ENCODE assay signal across 10 cellular contexts in genomic region chr14:36604757-36605505, GRCh38. TPM values are rescaled to one million over a fixed set of nuclear protein-coding genes. Genes with fewer than 3 reads are reported as not detected.
DNase-seq lines count a peak whose midpoint lies in the region; FAIRE-seq and TF ChIP-seq lines count a peak whose summit lies in the region.
"Had no signal": no experiment of that assay in that cellular context is flagged by ENCODE, and none has a peak within 500 bp of the region (broad histone marks: within the 10 kb centered on the region; RNA-seq: fewer than 3 reads in every experiment).

No MANE protein-coding gene starts in this region.

- no peaks in the 10 kb centered on the region for H3F3A ChIP-seq in OCI-LY1 (ENCODE audit: insufficient read depth, low read length)

- no peak overlapping the region for H2AFZ ChIP-seq in OCI-LY1 (ENCODE audit: low read length)

- H3K27ac ChIP-seq in OCI-LY1 (ENCODE audit: low read depth, low read length, poor library complexity, severe bottlenecking), result no peak overlapping the region
- H3K27ac ChIP-seq in kidney (ENCODE audit: low read depth in 2 of 2, low read length in 2 of 2), result no peak overlapping the region
- H3K27ac ChIP-seq: BLaER1 had no signal

- in situ Hi-C loops in T47D (cut with HindIII; ENCODE audit: low pct_unique_long_range_greater_than_20kb, low sequenced_read_pairs), result no loop called here

- H3K4me3 ChIP-seq in LNCaP clone FGC (ENCODE audit: low read depth, low read length) (no peak overlapping the region), OCI-LY1 (ENCODE audit: low read depth, low read length, poor library complexity, severe bottlenecking) (no peak overlapping the region), kidney (ENCODE audit: low read length in 2 of 2) (no peak overlapping the region)
- H3K4me3 ChIP-seq: BLaER1 had no signal

- DNase-seq in SIG-M5 treated with dmso at 0.1 percent for 504 hours (lab: John Stamatoyannopoulos, UW; ENCODE audit: unreplicated experiment) (peak; percentile 52), SIG-M5 (lab: John Stamatoyannopoulos, UW) (no peak), H4 (ENCODE audit: low spot score) (peak; percentile 67), LNCaP clone FGC (ENCODE audit: low read depth) (peak; percentile 79), T47D (ENCODE audit: low read depth in 1 of 2, low spot score in 1 of 2) (peak; percentile 69 to 94), kidney (no peak), superior temporal gyrus (ENCODE audit: extremely low spot score) (peak; percentile 92)

- no peaks in the 10 kb centered on the region for H3K27me3 ChIP-seq in OCI-LY1 (ENCODE audit: insufficient read depth, low read length)
- H3K27me3 ChIP-seq: BLaER1 had no signal

- no peaks in the 10 kb centered on the region for H3K79me2 ChIP-seq in OCI-LY1 (ENCODE audit: insufficient read depth, low read length)

- H3K4me1 ChIP-seq in OCI-LY1 (ENCODE audit: insufficient read depth, low read length, severe bottlenecking), result no peaks in the 10 kb centered on the region
- no peaks in the 10 kb centered on the region for H3K4me1 ChIP-seq in kidney (ENCODE audit: control insufficient read depth in 1 of 2, insufficient read depth in 1 of 2, low read depth in 1 of 2, low read length in 2 of 2)
- H3K4me1 ChIP-seq: BLaER1 had no signal

- H3K36me3 ChIP-seq in OCI-LY1 (ENCODE audit: insufficient read depth, low read length), result no peaks in the 10 kb centered on the region
- no peaks in the 10 kb centered on the region for H3K36me3 ChIP-seq in kidney (ENCODE audit: control insufficient read depth in 1 of 2, insufficient read depth in 2 of 2, low read length in 2 of 2)
- H3K36me3 ChIP-seq: BLaER1 had no signal

- TF ChIP-seq CTCF in LNCaP clone FGC (IDR thresholded peaks at IDR 0.05; ENCODE audit: control insufficient read depth, extremely low read depth, insufficient read depth) (peak; percentile 78), OCI-LY1 (IDR thresholded peaks at IDR 0.05; ENCODE audit: low read length) (peak; percentile 76), kidney (IDR thresholded peaks at IDR 0.05; ENCODE audit: borderline replicate concordance, extremely low read depth, insufficient read depth) (peak; percentile 76)

- H3K9me2 ChIP-seq in OCI-LY1 (ENCODE audit: low read depth, low read length), result no peaks in the 10 kb centered on the region

- H3K9me3 ChIP-seq in OCI-LY1 (ENCODE audit: low read length) (no peaks in the 10 kb centered on the region), kidney (ENCODE audit: control insufficient read depth in 1 of 2, low read length in 2 of 2) (no peaks in the 10 kb centered on the region)
- H3K9me3 ChIP-seq: BLaER1 had no signal

- H4K20me1 ChIP-seq in OCI-LY1 (ENCODE audit: insufficient read depth, low read length), result no peaks in the 10 kb centered on the region
- H4K20me1 ChIP-seq: BLaER1 had no signal

- H3K4me2 ChIP-seq in OCI-LY1 (ENCODE audit: low read length), result no peak overlapping the region
- H3K4me2 ChIP-seq: BLaER1 had no signal

- intact Hi-C loops in kidney (cut with DNase I), result no loop called here

- peak; percentile 89 for FAIRE-seq in kidney (lab: Jason Lieb, UNC)

- H3K9ac ChIP-seq in OCI-LY1 (ENCODE audit: low read length), result no peak overlapping the region
- H3K9ac ChIP-seq in kidney (ENCODE audit: low read length in 2 of 2), result no peak overlapping the region
- H3K9ac ChIP-seq: BLaER1 had no signal

RNA-seq across cellular contexts. Expression of gene NKX2-8, which starts 22.5 kb away (rescaled TPM):
- 1.6 and 1.7 TPM in 2 replicates for total RNA-seq in H4 (2014; rRNA removed; shearing (Covaris generic))
- not detected for total RNA-seq in kidney
- not detected for polyA plus RNA-seq in kidney (ENCODE audit: insufficient read depth, low read depth, low replicate concordance)
- total RNA-seq: urinary bladder had no signal
- polyA plus RNA-seq: urinary bladder had no signal

RNA-seq across cellular contexts. Expression of gene PAX9, which starts 56.7 kb away (rescaled TPM):
- 4.6 and 5.2 TPM in 2 replicates for total RNA-seq in H4 (2014; rRNA removed; shearing (Covaris generic))
- total RNA-seq in kidney, result 0.19 TPM
- not detected for polyA plus RNA-seq in kidney (ENCODE audit: insufficient read depth, low read depth, low replicate concordance)

Comparison
In these comparisons a context has a peak if more than half of its experiments do, and no peak if none do; other contexts are left out.
1. DNase-seq: peak in SIG-M5 treated with dmso at 0.1 percent for 504 hours (single experiment), H4 (single experiment), LNCaP clone FGC (single experiment), T47D (2 of 2) and superior temporal gyrus (single experiment); none in SIG-M5 (single experiment) and kidney (single experiment).
2. Peak in every context shown above with its lines, with median percentiles within 50 percentile points of each other: CTCF ChIP-seq.